1 cellular context compared by ENCODE assay signal in the genomic region with DNA sequence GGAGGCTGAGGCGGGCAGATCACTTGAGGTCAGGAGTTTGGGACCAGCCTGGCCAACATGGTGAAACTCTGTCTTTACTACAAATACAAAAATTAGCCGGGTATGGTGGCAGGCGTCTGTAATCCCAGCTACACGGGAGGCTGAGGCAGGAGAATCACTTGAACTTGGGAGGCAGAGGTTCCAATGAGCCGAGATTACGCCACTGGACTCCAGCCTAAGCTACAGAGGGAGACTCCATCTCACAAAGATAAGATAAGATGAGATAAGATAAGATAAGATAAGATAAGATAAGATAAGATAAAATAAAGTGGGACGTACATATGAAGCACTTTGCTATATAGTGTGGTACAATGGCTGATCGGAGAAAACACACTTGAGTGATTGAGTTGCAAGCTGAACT. TPM values are rescaled to one million over a fixed set of nuclear protein-coding genes. Genes with fewer than 3 reads are reported as not detected.
"Had no signal": no experiment of that assay in that cellular context is flagged by ENCODE, and none has a peak within 500 bp of the region (broad histone marks: within the 10 kb centered on the region; RNA-seq: fewer than 3 reads in every experiment).

No MANE protein-coding gene starts in this region.

RNA-seq across cellular contexts. Expression of a gene that starts 17.6 kb away (rescaled TPM):
- total RNA-seq: naive thymus-derived CD8-positive, alpha-beta T cell had no signal
